ENCODE assay signal across 1 cellular context in the genomic region with DNA sequence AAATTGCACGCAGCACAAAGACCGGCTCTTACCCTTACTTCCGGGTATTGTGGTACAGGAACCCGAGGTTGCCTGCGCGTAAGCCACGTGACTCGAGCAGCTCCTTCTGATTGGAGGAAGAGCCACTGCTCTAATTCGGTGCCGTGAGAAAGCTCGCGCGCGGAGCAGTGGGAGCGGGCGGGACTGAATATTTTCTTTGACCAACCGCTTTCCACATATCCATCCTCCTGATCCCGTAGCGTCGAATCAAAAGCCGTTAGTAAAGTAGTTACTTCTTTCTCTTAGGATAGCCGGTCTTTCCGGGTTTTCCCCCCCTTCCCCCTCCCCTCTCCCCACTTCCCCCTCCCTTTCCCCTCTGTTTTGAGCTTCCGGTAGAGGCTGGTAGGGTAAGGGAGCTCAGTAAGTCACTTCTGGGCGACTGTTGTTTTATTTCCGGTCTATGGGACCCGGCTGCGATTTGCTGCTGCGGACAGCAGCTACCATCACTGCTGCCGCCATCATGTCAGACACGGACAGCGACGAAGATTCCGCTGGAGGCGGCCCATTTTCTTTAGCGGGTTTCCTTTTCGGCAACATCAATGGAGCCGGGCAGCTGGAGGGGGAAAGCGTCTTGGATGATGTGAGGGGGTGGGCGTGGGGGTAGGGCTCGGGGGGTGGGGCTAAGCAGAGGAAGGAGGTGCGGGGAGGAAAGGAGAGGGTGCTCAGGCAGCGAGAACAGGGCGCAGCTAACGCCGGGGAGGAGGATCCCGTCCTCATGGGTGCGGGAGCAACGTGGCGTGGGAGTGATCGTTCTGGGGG.
TF ChIP-seq lines count a peak whose summit lies in the region.

TSS of gene TAF1 (plus strand) at position 482 of the 798 bp plus-strand sequence. CDS start at position 500, 18 bp downstream.

TF ChIP-seq in liver, 16 proteins besides CTCF, POLR2A, EP300 and RAD21 (continued from another document):
- TF ChIP-seq YY1 (IDR thresholded peaks at IDR 0.05) (peak; percentile 82), HNF4G (IDR thresholded peaks at IDR 0.05) (no peak), JUND (IDR thresholded peaks at IDR 0.05) (no peak), EGR1 (IDR thresholded peaks at IDR 0.05; ENCODE audit: low read depth in 2 of 2) (peak in 1 of 2 donors; percentile 5), FOXA2 (IDR thresholded peaks at IDR 0.05) (no peak), REST (IDR thresholded peaks at IDR 0.05) (peak; percentile 7), FOXA1 (IDR thresholded peaks at IDR 0.05) (no peak), HNF4A (conservative IDR thresholded peaks at IDR 0.05) (peak in 1 of 2 donors; percentile 15), GABPA (IDR thresholded peaks at IDR 0.05 in 1 of 2, conservative IDR thresholded peaks at IDR 0.05 in 1 of 2) (peak; percentile 66 to 87), ZBTB33 (IDR thresholded peaks at IDR 0.05) (no peak), TAF1 (conservative IDR thresholded peaks at IDR 0.05) (peak; percentile 52), NR2F2 (IDR thresholded peaks at IDR 0.05) (no peak), ATF3 (IDR thresholded peaks at IDR 0.05) (no peak), RXRA (IDR thresholded peaks at IDR 0.05) (no peak)
- TF ChIP-seq, protein P1, sequence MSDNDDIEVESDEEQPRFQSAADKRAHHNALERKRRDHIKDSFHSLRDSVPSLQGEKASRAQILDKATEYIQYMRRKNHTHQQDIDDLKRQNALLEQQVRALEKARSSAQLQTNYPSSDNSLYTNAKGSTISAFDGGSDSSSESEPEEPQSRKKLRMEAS (IDR thresholded peaks at IDR 0.05), result no peak
